9 cellular contexts compared by ENCODE assay signal in genomic region chr11:114738954-114739353, GRCh38.
A peak's percentile ranks its signal among the peaks of the same experiment; 100 is the strongest.
DNase-seq lines count a peak whose midpoint lies in the region; ATAC-seq, FAIRE-seq and TF ChIP-seq lines count a peak whose summit lies in the region.
"Had no signal": no experiment of that assay in that cellular context is flagged by ENCODE, and none has a peak within 500 bp of the region (broad histone marks: within the 10 kb centered on the region; RNA-seq: fewer than 3 reads in every experiment).

No MANE protein-coding gene starts in this region.

- no peak overlapping the region for H3K4me3 Mint-ChIP-seq in activated CD8-positive, alpha-beta T cell treated with anti-CD3 and anti-CD28 coated beads, Interleukin-2, amount 10 ng/mL, durations not matched to agents 7 days and 5 days
- H3K4me3 Mint-ChIP-seq in glutamatergic neuron (ENCODE audit: unreplicated experiment): no peak overlapping the region

- H3K27me3 ChIP-seq in small intestine (ENCODE audit: control insufficient read depth in 2 of 2, insufficient read depth in 2 of 2, low read length in 2 of 2): no peaks in the 10 kb centered on the region

- no peaks in the 10 kb centered on the region for H3K27me3 Mint-ChIP-seq in activated CD8-positive, alpha-beta T cell treated with anti-CD3 and anti-CD28 coated beads, Interleukin-2, amount 10 ng/mL, durations not matched to agents 7 days and 5 days (ENCODE audit: low read depth)
- H3K27me3 Mint-ChIP-seq in glutamatergic neuron (ENCODE audit: unreplicated experiment): peaks cover 1% of the 10 kb centered on the region

- H3K36me3 Mint-ChIP-seq in activated CD8-positive, alpha-beta T cell treated with anti-CD3 and anti-CD28 coated beads, Interleukin-2, amount 10 ng/mL, durations not matched to agents 7 days and 5 days (ENCODE audit: low read depth): no peaks in the 10 kb centered on the region
- H3K36me3 Mint-ChIP-seq in glutamatergic neuron (ENCODE audit: unreplicated experiment): peaks cover 8% of the 10 kb centered on the region

- no peak overlapping the region for H3K27ac ChIP-seq in small intestine (ENCODE audit: low read depth in 1 of 2, low read length in 1 of 2)
- H3K27ac ChIP-seq: skin epidermis had no signal

- no peaks in the 10 kb centered on the region for H3K9me3 Mint-ChIP-seq in activated CD8-positive, alpha-beta T cell treated with anti-CD3 and anti-CD28 coated beads, Interleukin-2, amount 10 ng/mL, durations not matched to agents 7 days and 5 days (ENCODE audit: insufficient read depth)
- no peaks in the 10 kb centered on the region for H3K9me3 Mint-ChIP-seq in glutamatergic neuron (ENCODE audit: unreplicated experiment)

- H3K36me3 ChIP-seq in small intestine (ENCODE audit: control insufficient read depth in 2 of 2, insufficient read depth in 2 of 2, low read length in 2 of 2): no peaks in the 10 kb centered on the region

- no peaks in the 10 kb centered on the region for H3K4me1 Mint-ChIP-seq in activated CD8-positive, alpha-beta T cell treated with anti-CD3 and anti-CD28 coated beads, Interleukin-2, amount 10 ng/mL, durations not matched to agents 7 days and 5 days (ENCODE audit: low read depth)
- no peaks in the 10 kb centered on the region for H3K4me1 Mint-ChIP-seq in glutamatergic neuron (ENCODE audit: low read depth, unreplicated experiment)

- DNase-seq in D721Med (ENCODE audit: insufficient read length, low spot score) (no peak), NCI-H2107 treated with DMSO at 0.1 percent for 48 hours (lab: John Stamatoyannopoulos, UW; ENCODE audit: unreplicated experiment) (peak; percentile 13), glutamatergic neuron (peak; percentile 72), small intestine (peak; percentile 50), dedifferentiated amniotic fluid mesenchymal stem cell (ENCODE audit: extremely low spot score) (no peak)
- peak; percentile 54 for DNase-seq in activated CD8-positive, alpha-beta T cell treated with anti-CD3 and anti-CD28 coated beads, Interleukin-2, amount 10 ng/mL, durations not matched to agents 7 days and 5 days

- no peak overlapping the region for H3K27ac Mint-ChIP-seq in activated CD8-positive, alpha-beta T cell treated with anti-CD3 and anti-CD28 coated beads, Interleukin-2, amount 10 ng/mL, durations not matched to agents 7 days and 5 days
- H3K27ac Mint-ChIP-seq in glutamatergic neuron (ENCODE audit: unreplicated experiment): no peak overlapping the region

- ATAC-seq in GM21529 (IDR thresholded peaks at IDR 0.05; ENCODE audit: unreplicated experiment) (peak; percentile 51), HG03342 (IDR thresholded peaks at IDR 0.05; ENCODE audit: unreplicated experiment) (no peak)
- ATAC-seq in activated CD8-positive, alpha-beta T cell treated with anti-CD3 and anti-CD28 coated beads, Interleukin-2, amount 10 ng/mL, durations not matched to agents 7 days and 5 days: no peak

- no peaks in the 10 kb centered on the region for H3K9me3 ChIP-seq in small intestine (ENCODE audit: control insufficient read depth, low read depth)

- no peak overlapping the region for H3K4me3 ChIP-seq in small intestine (ENCODE audit: low read depth in 1 of 2, low read length in 2 of 2)
- H3K4me3 ChIP-seq: skin epidermis had no signal

- FAIRE-seq in D721Med (lab: Jason Lieb, UNC) (peak; percentile 16), small intestine (lab: Jason Lieb, UNC) (no peak)

- TF ChIP-seq CTCF in D721Med (IDR thresholded peaks at IDR 0.05; ENCODE audit: insufficient read depth, missing control alignments): peak; percentile 89
- peak; percentile 67 for TF ChIP-seq CTCF in glutamatergic neuron (IDR thresholded peaks at IDR 0.05; ENCODE audit: partially characterized antibody, unreplicated experiment)

- CTCF ChIA-PET in activated CD8-positive, alpha-beta T cell treated with anti-CD3 and anti-CD28 coated beads, Interleukin-2, amount 10 ng/mL, durations not matched to agents 7 days and 5 days (lab: Charles Lee): interaction anchor here (0.6 to 1.1 kb wide), 4 partner anchors 53 to 399 kb away, joined by 3 read pairs; no protein-coding TSS in a partner anchor

- POLR2A ChIA-PET in activated CD8-positive, alpha-beta T cell treated with anti-CD3 and anti-CD28 coated beads, Interleukin-2, amount 10 ng/mL, durations not matched to agents 7 days and 5 days (lab: Charles Lee): no interaction called here

- H3K4me1 ChIP-seq in small intestine (ENCODE audit: control insufficient read depth in 2 of 2, insufficient read depth in 1 of 2, low read depth in 1 of 2, low read length in 1 of 2): no peaks in the 10 kb centered on the region

Comparison
In these comparisons a context has a peak if more than half of its experiments do, and no peak if none do; other contexts are left out.
1. DNase-seq: peak in NCI-H2107 treated with DMSO at 0.1 percent for 48 hours (single experiment), activated CD8-positive, alpha-beta T cell treated with anti-CD3 and anti-CD28 coated beads, Interleukin-2, amount 10 ng/mL, durations not matched to agents 7 days and 5 days (single experiment), glutamatergic neuron (single experiment) and small intestine (single experiment); none in D721Med (single experiment) and dedifferentiated amniotic fluid mesenchymal stem cell (single experiment).